ENCODE assay signal across 20 cellular contexts in the genomic region with DNA sequence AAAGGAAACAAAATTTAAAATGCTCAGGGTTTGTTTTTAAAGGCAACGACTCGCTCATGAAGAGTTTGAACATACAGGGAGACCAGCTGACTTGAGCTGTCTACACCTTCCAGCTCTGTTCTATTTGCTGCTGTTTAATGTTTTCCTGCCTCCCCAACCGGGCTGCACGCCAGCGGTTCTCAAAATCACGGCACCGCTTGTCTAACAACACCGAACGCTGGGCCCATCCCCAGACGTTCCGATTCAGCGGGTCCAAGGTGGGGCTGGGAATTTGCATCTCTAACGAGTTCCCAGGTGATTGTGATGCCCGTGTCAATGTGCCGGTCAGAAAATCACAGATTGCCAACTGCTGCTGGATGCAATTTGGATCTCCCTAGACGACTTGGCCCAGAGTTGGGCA. TPM values are rescaled to one million over a fixed set of nuclear protein-coding genes. Genes with fewer than 3 reads are reported as not detected.
DNase-seq lines count a peak whose midpoint lies in the region; ATAC-seq and TF ChIP-seq lines count a peak whose summit lies in the region.
"Had no signal": no experiment of that assay in that cellular context is flagged by ENCODE, and none has a peak within 500 bp of the region (broad histone marks: within the 10 kb centered on the region; RNA-seq: fewer than 3 reads in every experiment).

No MANE protein-coding gene starts in this region.

- POLR2A ChIA-PET in OCI-LY7 (lab: Charles Lee) = interaction anchor here (0.6 kb wide), 1 partner anchor 340 kb away, joined by 3 read pairs; no protein-coding TSS in a partner anchor

- H3K4ac ChIP-seq in mesenchymal stem cell (ENCODE audit: low read depth in 1 of 2, low read length in 2 of 2) = no peak overlapping the region

- no peak overlapping the region for H4K91ac ChIP-seq in mesenchymal stem cell (ENCODE audit: low read length)

- peak overlapping the region; percentile 0 for H3K27ac ChIP-seq in angular gyrus (ENCODE audit: low read depth, low read length)
- H3K27ac ChIP-seq in mesenchymal stem cell (ENCODE audit: low read length, poor library complexity, severe bottlenecking) = no peak overlapping the region
- H3K27ac ChIP-seq in testis = peak overlapping the region; percentile 16 to 79
- H3K27ac ChIP-seq in OCI-LY7 (ENCODE audit: low read depth, low read length, poor library complexity, severe bottlenecking) = no peak overlapping the region
- H3K27ac ChIP-seq: KMS-11 had no signal

- H3K79me1 ChIP-seq in mesenchymal stem cell (replicated peaks; ENCODE audit: low read length, poor library complexity, severe bottlenecking) = peaks cover 39% of the 10 kb centered on the region

- H3K27me3 ChIP-seq in mesenchymal stem cell (ENCODE audit: control insufficient read depth in 1 of 2, insufficient read depth in 1 of 2, low read length in 2 of 2) (no peaks in the 10 kb centered on the region), testis (no peaks in the 10 kb centered on the region)

- H3K9me3 Mint-ChIP-seq in activated naive CD4-positive, alpha-beta T cell treated with anti-CD3 and anti-CD28 coated beads, Interleukin-2, amount 50 U/mL, for 72 hours = no peaks in the 10 kb centered on the region
- H3K9me3 Mint-ChIP-seq: activated T-cell treated with anti-CD3 and anti-CD28 coated beads, Interleukin-2, amount 50 U/mL, for 72 hours; stimulated activated naive CD8-positive, alpha-beta T cell treated with anti-CD3 and anti-CD28 coated beads, Interleukin-15, amount 100 ng/mL, for 72 hours had no signal

- CTCF ChIA-PET in OCI-LY7 (lab: Charles Lee; ENCODE audit: unreplicated experiment) = no interaction called here

- DNase-seq in fibroblast of pulmonary artery (ENCODE audit: low read depth) = peak; percentile 34
- DNase-seq in mesenchymal stem cell = no peak
- DNase-seq in testis = peak; percentile 52
- DNase-seq in NCI-H748 treated with DMSO at 0.1 percent for 48 hours (lab: John Stamatoyannopoulos, UW) = no peak
- DNase-seq in DMS53 (lab: John Stamatoyannopoulos, UW) = no peak
- no peak for DNase-seq in activated naive CD4-positive, alpha-beta T cell treated with anti-CD3 and anti-CD28 coated beads, Interleukin-2, amount 50 U/mL, for 72 hours (ENCODE audit: low spot score in 2 of 2)
- DNase-seq in OCI-LY7 (ENCODE audit: low spot score) = no peak
- DNase-seq: activated CD4-positive, CD25-positive, alpha-beta regulatory T cell; activated CD8-positive, alpha-beta T cell treated with anti-CD3 and anti-CD28 coated beads, Interleukin-2, amount 10 ng/mL, durations not matched to agents 7 days and 5 days; activated T-cell treated with anti-CD3 and anti-CD28 coated beads, Interleukin-2, amount 50 U/mL, for 72 hours; NCI-H1048; NCI-H2029 treated with DMSO at 0.1 percent for 48 hours; NCI-H510A treated with DMSO at 0.1 percent for 48 hours; occipital lobe; stimulated activated CD4-positive, alpha-beta T cell treated with anti-CD3 and anti-CD28 coated beads, Interleukin-2, amount 100 ng/mL, for 24 hours; stimulated activated naive CD8-positive, alpha-beta T cell treated with anti-CD3 and anti-CD28 coated beads, Interleukin-15, amount 100 ng/mL, for 72 hours had no signal

- no peak overlapping the region for H2BK15ac ChIP-seq in mesenchymal stem cell (ENCODE audit: low read depth, poor library complexity, severe bottlenecking)

- BruUV-seq in OCI-LY7 (replicated peaks; lab: Mats Ljungman, UMichigan) = no TSS peak

- ATAC-seq in activated naive CD4-positive, alpha-beta T cell treated with anti-CD3 and anti-CD28 coated beads, Interleukin-2, amount 50 U/mL, for 72 hours = no peak
- ATAC-seq: activated CD8-positive, alpha-beta T cell treated with anti-CD3 and anti-CD28 coated beads, Interleukin-2, amount 10 ng/mL, durations not matched to agents 7 days and 5 days; activated T-cell treated with anti-CD3 and anti-CD28 coated beads, Interleukin-2, amount 50 U/mL, for 72 hours; stimulated activated naive CD8-positive, alpha-beta T cell treated with anti-CD3 and anti-CD28 coated beads, Interleukin-15, amount 100 ng/mL, for 72 hours had no signal

- H2BK120ac ChIP-seq in mesenchymal stem cell (ENCODE audit: low read depth, low read length) = no peak overlapping the region

- H3K4me3 ChIP-seq in fibroblast of pulmonary artery (replicated peaks; ENCODE audit: low read depth, low read length) (no peak overlapping the region), mesenchymal stem cell (ENCODE audit: insufficient read depth in 1 of 2, low read depth in 1 of 2, low read length in 2 of 2) (peak overlapping the region in 1 of 2 experiments; percentile 68), testis (no peak overlapping the region), OCI-LY7 (ENCODE audit: low read depth, low read length, poor library complexity, severe bottlenecking) (no peak overlapping the region)

- no peak overlapping the region for H4K8ac ChIP-seq in mesenchymal stem cell (ENCODE audit: low read length)

- no peak overlapping the region for H3K18ac ChIP-seq in mesenchymal stem cell (ENCODE audit: low read depth in 1 of 2, low read length in 2 of 2)

- no peak overlapping the region for H2BK5ac ChIP-seq in mesenchymal stem cell (ENCODE audit: low read depth, low read length, poor library complexity, severe bottlenecking)

- no peak overlapping the region for H3K27ac Mint-ChIP-seq in activated naive CD4-positive, alpha-beta T cell treated with anti-CD3 and anti-CD28 coated beads, Interleukin-2, amount 50 U/mL, for 72 hours
- H3K27ac Mint-ChIP-seq: activated CD8-positive, alpha-beta T cell treated with anti-CD3 and anti-CD28 coated beads, Interleukin-2, amount 10 ng/mL, durations not matched to agents 7 days and 5 days; activated naive CD8-positive, alpha-beta T cell; activated T-cell treated with anti-CD3 and anti-CD28 coated beads, Interleukin-2, amount 50 U/mL, for 72 hours; stimulated activated naive CD8-positive, alpha-beta T cell treated with anti-CD3 and anti-CD28 coated beads, Interleukin-15, amount 100 ng/mL, for 72 hours had no signal

- H3K23ac ChIP-seq in mesenchymal stem cell (ENCODE audit: low read length in 2 of 2) = no peak overlapping the region

- H2AK5ac ChIP-seq in mesenchymal stem cell (ENCODE audit: low read length, severe bottlenecking) = no peak overlapping the region

- peak overlapping the region; percentile 84 for H3K9ac ChIP-seq in mesenchymal stem cell (ENCODE audit: low read length)
- H3K9ac ChIP-seq: KMS-11 had no signal

- H3K9me2 ChIP-seq in OCI-LY7 (ENCODE audit: insufficient read depth, low read length) = no peaks in the 10 kb centered on the region

- intact Hi-C loops in testis (cut with DNase I; ENCODE audit: low total_unique reads) = no loop called here
- intact Hi-C loops in OCI-LY7 (cut with micrococcal nuclease; ENCODE audit: unreplicated experiment) = no loop called here

- peaks cover 9% of the 10 kb centered on the region for H3K4me1 ChIP-seq in mesenchymal stem cell (ENCODE audit: control insufficient read depth, insufficient read depth, low read depth, low read length)
- peaks cover 27% of the 10 kb centered on the region for H3K4me1 ChIP-seq in testis
- no peaks in the 10 kb centered on the region for H3K4me1 ChIP-seq in OCI-LY7 (ENCODE audit: insufficient read depth, low read length, poor library complexity, severe bottlenecking)

- H3K9me3 ChIP-seq in mesenchymal stem cell (ENCODE audit: control insufficient read depth, low read length) (no peaks in the 10 kb centered on the region), testis (no peaks in the 10 kb centered on the region), OCI-LY7 (ENCODE audit: low read length) (no peaks in the 10 kb centered on the region)

- no peak for TF ChIP-seq POLR2A in testis (IDR thresholded peaks at IDR 0.05)

- no peak overlapping the region for H3K14ac ChIP-seq in mesenchymal stem cell (ENCODE audit: low read length in 2 of 2)

- 93% methylated on average over 16 of the region's 16 CpGs for WGBS in mesenchymal stem cell
- 63 to 73% methylated on average over 16 of the region's 16 CpGs for WGBS in testis, 2 donors

- no peak overlapping the region for H2AFZ ChIP-seq in mesenchymal stem cell (ENCODE audit: low read depth, low read length)
- H2AFZ ChIP-seq in OCI-LY7 (ENCODE audit: low read length) = no peak overlapping the region

- no peaks in the 10 kb centered on the region for H4K20me1 ChIP-seq in OCI-LY7 (ENCODE audit: insufficient read depth, low read length)

- peaks cover 0 to 9% of the 10 kb centered on the region in 2 experiments for H3K36me3 ChIP-seq in mesenchymal stem cell (ENCODE audit: control insufficient read depth in 1 of 2, insufficient read depth in 2 of 2, low read depth in 1 of 2, low read length in 2 of 2)
- no peaks in the 10 kb centered on the region for H3K36me3 ChIP-seq in testis (ENCODE audit: low read depth, missing control alignments)
- no peaks in the 10 kb centered on the region for H3K36me3 ChIP-seq in OCI-LY7 (ENCODE audit: insufficient read depth, low read length)

- H3K4me2 ChIP-seq in mesenchymal stem cell (ENCODE audit: low read length, poor library complexity, severe bottlenecking) (no peak overlapping the region), OCI-LY7 (ENCODE audit: low read length) (no peak overlapping the region)
- H3K4me2 ChIP-seq: KMS-11 had no signal

- H3K36me3 Mint-ChIP-seq in activated naive CD4-positive, alpha-beta T cell treated with anti-CD3 and anti-CD28 coated beads, Interleukin-2, amount 50 U/mL, for 72 hours = no peaks in the 10 kb centered on the region

- H3K79me2 ChIP-seq in OCI-LY7 (ENCODE audit: insufficient read depth, low read depth, low read length) = no peaks in the 10 kb centered on the region

- no peak overlapping the region for H2BK12ac ChIP-seq in mesenchymal stem cell (ENCODE audit: low read length in 2 of 2)

- no peak for TF ChIP-seq CTCF in fibroblast of pulmonary artery (IDR thresholded peaks at IDR 0.05; ENCODE audit: low read length, missing control alignments)
- no peak for TF ChIP-seq CTCF in testis (IDR thresholded peaks at IDR 0.05)
- TF ChIP-seq CTCF in OCI-LY7 (conservative IDR thresholded peaks at IDR 0.05; ENCODE audit: low read length) = no peak

RNA-seq across cellular contexts. Expression of gene CELF2, which starts 28.3 kb away (rescaled TPM):
- polyA plus RNA-seq in mesenchymal stem cell (2013, experiment 1 of 2) = 8.8 TPM
- 8.9 TPM for polyA plus RNA-seq in mesenchymal stem cell (2013, experiment 2 of 2)
- total RNA-seq in testis = 10 to 100 TPM; 27.8 to 41.6 TPM
- 17.5 TPM for polyA plus RNA-seq in testis (ENCODE audit: insufficient read depth, low read depth, low replicate concordance)
- total RNA-seq in activated naive CD4-positive, alpha-beta T cell treated with anti-CD3 and anti-CD28 coated beads, Interleukin-2, amount 50 U/mL, for 72 hours = 100 to 1,000 TPM in 1 of 2 donors, 10 to 100 TPM in 1; 95.0 to 120 TPM
- 3.0 and 5.4 TPM in 2 replicates for total RNA-seq in OCI-LY7 (2014; rRNA removed; shearing (Covaris generic))
- 17.2 and 19.1 TPM in 2 replicates for total RNA-seq in OCI-LY7 (2022)
- total RNA-seq: HT-29 had no signal

Comparison
In these comparisons a context has a peak if more than half of its experiments do, and no peak if none do; other contexts are left out.
1. H3K27ac ChIP-seq: peak in angular gyrus (single experiment) and testis (2 of 2); none in mesenchymal stem cell (single experiment) and OCI-LY7 (single experiment).
2. DNase-seq: peak in fibroblast of pulmonary artery (single experiment) and testis (single experiment); none in mesenchymal stem cell (single experiment), NCI-H748 treated with DMSO at 0.1 percent for 48 hours (single experiment), DMS53 (single experiment), activated naive CD4-positive, alpha-beta T cell treated with anti-CD3 and anti-CD28 coated beads, Interleukin-2, amount 50 U/mL, for 72 hours (0 of 2) and OCI-LY7 (single experiment).